ENCODE assay signal across 8 cellular contexts in genomic region chr22:32801436-32802290, GRCh38. TPM values are rescaled to one million over a fixed set of nuclear protein-coding genes. Genes with fewer than 3 reads are reported as not detected.
DNase-seq lines count a peak whose midpoint lies in the region; ATAC-seq, FAIRE-seq and TF ChIP-seq lines count a peak whose summit lies in the region.

TSS of gene TIMP3 (plus strand) at chr22:32801705. CDS start at chr22:32802002, 297 bp downstream.

- no peak for FAIRE-seq in bronchial epithelial cell (lab: Jason Lieb, UNC)

- peaks cover 2% of the 10 kb centered on the region for H3K4me1 Mint-ChIP-seq in activated CD4-positive, alpha-beta T cell treated with anti-CD3 and anti-CD28 coated beads, Interleukin-2, amount 10 ng/mL, durations not matched to agents 7 days and 5 days

- no peaks in the 10 kb centered on the region for H3K4me1 ChIP-seq in BE2C

- no peak for TF ChIP-seq CTCF in BE2C (IDR thresholded peaks at IDR 0.05; ENCODE audit: low read depth, low read length)
- no peak for TF ChIP-seq CTCF in bronchial epithelial cell (IDR thresholded peaks at IDR 0.05; ENCODE audit: insufficient read depth, low read length, severe bottlenecking)

- no peak within 1 kb of the TSS for H3K27ac Mint-ChIP-seq in activated CD4-positive, alpha-beta T cell treated with anti-CD3 and anti-CD28 coated beads, Interleukin-2, amount 10 ng/mL, durations not matched to agents 7 days and 5 days

- H3K4me3 Mint-ChIP-seq in activated CD4-positive, alpha-beta T cell treated with anti-CD3 and anti-CD28 coated beads, Interleukin-2, amount 10 ng/mL, durations not matched to agents 7 days and 5 days = no peak within 1 kb of the TSS

- H3K36me3 Mint-ChIP-seq in activated CD4-positive, alpha-beta T cell treated with anti-CD3 and anti-CD28 coated beads, Interleukin-2, amount 10 ng/mL, durations not matched to agents 7 days and 5 days (ENCODE audit: low read depth) = no peaks in the 10 kb centered on the region

- peak within 1 kb of the TSS; percentile 67 for H3K4me3 ChIP-seq in BE2C (ENCODE audit: low read depth, low read length)
- H3K4me3 ChIP-seq in bronchial epithelial cell (ENCODE audit: low read depth, low read length) = peak within 1 kb of the TSS; percentile 64
- H3K4me3 ChIP-seq in skeletal muscle cell (ENCODE audit: low read depth, low read length) = peak within 1 kb of the TSS; percentile 80

- no peaks in the 10 kb centered on the region for H3K36me3 ChIP-seq in BE2C
- H3K36me3 ChIP-seq in bronchial epithelial cell (ENCODE audit: control insufficient read depth, insufficient read depth, low read length) = no peaks in the 10 kb centered on the region

- no peak for ATAC-seq in GM21423 (IDR thresholded peaks at IDR 0.05; ENCODE audit: unreplicated experiment)

- no peaks in the 10 kb centered on the region for H3K9me3 Mint-ChIP-seq in activated CD4-positive, alpha-beta T cell treated with anti-CD3 and anti-CD28 coated beads, Interleukin-2, amount 10 ng/mL, durations not matched to agents 7 days and 5 days

- DNase-seq in BE2C = peak; percentile 79
- peak; percentile 46 for DNase-seq in NCI-H1092 treated with DMSO at 0.1 percent for 48 hours (lab: John Stamatoyannopoulos, UW)
- no peak for DNase-seq in bronchial epithelial cell (ENCODE audit: low read depth)
- DNase-seq in iPS-NIHi11 (ENCODE audit: low spot score) = peak; percentile 96
- no peak for DNase-seq in skeletal muscle cell (ENCODE audit: low read depth)
- DNase-seq in COR-L47 (lab: John Stamatoyannopoulos, UW) = no peak
- no peak for DNase-seq in activated CD4-positive, alpha-beta T cell treated with anti-CD3 and anti-CD28 coated beads, Interleukin-2, amount 10 ng/mL, durations not matched to agents 7 days and 5 days

- 0 out of 2 replicates have a peak, but pooled peaks cover 4% of the 10 kb centered on the region for H3K27me3 ChIP-seq in BE2C
- peaks cover 2% of the 10 kb centered on the region for H3K27me3 ChIP-seq in bronchial epithelial cell (ENCODE audit: control insufficient read depth, insufficient read depth, low read length)

- POLR2A ChIA-PET in activated CD4-positive, alpha-beta T cell treated with anti-CD3 and anti-CD28 coated beads, Interleukin-2, amount 10 ng/mL, durations not matched to agents 7 days and 5 days (lab: Charles Lee) = no interaction called here

- peaks cover 55% of the 10 kb centered on the region for H3K27me3 Mint-ChIP-seq in activated CD4-positive, alpha-beta T cell treated with anti-CD3 and anti-CD28 coated beads, Interleukin-2, amount 10 ng/mL, durations not matched to agents 7 days and 5 days

- CTCF ChIA-PET in activated CD4-positive, alpha-beta T cell treated with anti-CD3 and anti-CD28 coated beads, Interleukin-2, amount 10 ng/mL, durations not matched to agents 7 days and 5 days (lab: Charles Lee) = no interaction called here

- H3K9me3 ChIP-seq in BE2C = no peaks in the 10 kb centered on the region

RNA-seq across cellular contexts. Expression of gene TIMP3, which starts in this region (rescaled TPM):
- polyA plus RNA-seq in BE2C (2012; ENCODE audit: insufficient read depth, insufficient read length, low read depth) = 79.7 TPM
- 52.2 and 71.1 TPM in 2 replicates for total RNA-seq in bronchial epithelial cell
- not detected for total RNA-seq in activated CD4-positive, alpha-beta T cell treated with anti-CD3 and anti-CD28 coated beads, Interleukin-2, amount 10 ng/mL, durations not matched to agents 7 days and 5 days

Comparison
In these comparisons a context has a peak if more than half of its experiments do, and no peak if none do; other contexts are left out.
1. RNA of gene TIMP3 (total RNA-seq): 52.2 to 71.1 TPM in bronchial epithelial cell; not detected in activated CD4-positive, alpha-beta T cell treated with anti-CD3 and anti-CD28 coated beads, Interleukin-2, amount 10 ng/mL, durations not matched to agents 7 days and 5 days; every median in the first group is over 10 times any median in the second.
2. DNase-seq: peak in BE2C (single experiment), NCI-H1092 treated with DMSO at 0.1 percent for 48 hours (single experiment) and iPS-NIHi11 (single experiment); none in bronchial epithelial cell (single experiment), skeletal muscle cell (single experiment), COR-L47 (single experiment) and activated CD4-positive, alpha-beta T cell treated with anti-CD3 and anti-CD28 coated beads, Interleukin-2, amount 10 ng/mL, durations not matched to agents 7 days and 5 days (single experiment).
3. Peak in every context shown above with its lines, with median percentiles within 50 percentile points of each other: H3K4me3 ChIP-seq.